In the genomic region with DNA sequence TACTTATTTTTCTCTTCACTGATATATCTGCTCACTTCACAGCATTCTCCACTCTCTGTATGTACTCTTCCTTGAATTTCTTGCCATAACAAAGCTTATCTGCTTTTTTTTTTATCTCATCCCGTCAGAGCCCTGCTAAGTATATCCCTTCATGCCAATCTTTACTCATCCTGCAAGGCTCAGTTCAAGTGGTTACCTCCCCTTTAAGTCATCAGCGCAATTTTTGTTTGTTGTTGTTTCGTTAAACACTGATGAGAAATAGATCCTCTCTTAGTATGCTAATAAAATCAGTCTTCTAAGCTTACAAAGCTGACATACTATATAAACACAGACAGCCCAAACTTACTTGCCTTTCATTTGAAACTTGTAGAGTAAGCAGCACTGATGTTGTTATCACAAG, we compare ENCODE assay signal across 22 cellular contexts. TPM values are rescaled to one million over a fixed set of nuclear protein-coding genes. Genes with fewer than 3 reads are reported as not detected.
"Had no signal": no experiment of that assay in that cellular context is flagged by ENCODE, and none has a peak within 500 bp of the region (broad histone marks: within the 10 kb centered on the region; RNA-seq: fewer than 3 reads in every experiment).

No MANE protein-coding gene starts in this region.

- H2AFZ ChIP-seq: parathyroid adenoma had no signal

- H3K36me3 ChIP-seq: gastrocnemius medialis, neutrophil, right lobe of liver, stomach, thyroid gland, vagina had no signal

- H3K79me2 ChIP-seq: parathyroid adenoma had no signal

- H3K27me3 ChIP-seq: gastrocnemius medialis, neutrophil, right lobe of liver, stomach, thyroid gland, vagina had no signal

- H3K4me1 ChIP-seq: gastrocnemius medialis, parathyroid adenoma, right lobe of liver, stomach, thyroid gland, vagina had no signal

- ATAC-seq: gastrocnemius medialis; left lobe of liver; mucosa of descending colon; natural killer cell treated with Interleukin-12 subunit alpha and Interleukin-12 subunit beta and Interleukin-15 and Interleukin-18, amount 100 ng/mL, for 72 hours; right lobe of liver; stimulated activated effector memory CD8-positive, alpha-beta T cell treated with anti-CD3 and anti-CD28 coated beads, Interleukin-12 subunit alpha, Interleukin-12 subunit beta, amount 100 ng/mL, for 72 hours had no signal

- H3K4me3 ChIP-seq: gastrocnemius medialis, lung, mucosa of descending colon, right lobe of liver, stomach, thyroid gland, vagina had no signal

- DNase-seq: cortex of kidney; foreskin fibroblast; gastrocnemius medialis; head of caudate nucleus; kidney; mucosa of descending colon; naive B cell; right lobe of liver; small intestine; stimulated activated CD4-positive, alpha-beta T cell treated with anti-CD3 and anti-CD28 coated beads, Interleukin-2, amount 100 ng/mL, for 24 hours; stimulated activated CD4-positive, alpha-beta T cell treated with anti-CD3 and anti-CD28 coated beads, Interleukin-4, amount 100 ng/mL, for 24 hours; stimulated activated naive CD4-positive, alpha-beta T cell treated with Interleukin-2 at 50 U/mL for 16 hours; stomach; thyroid gland; trophoblast cell had no signal

- H3K9ac ChIP-seq: parathyroid adenoma had no signal

- FAIRE-seq: small intestine had no signal

- H3K27ac ChIP-seq: gastrocnemius medialis, neutrophil, parathyroid adenoma, right lobe of liver, stomach, thyroid gland, vagina had no signal

- H3K9me3 ChIP-seq: gastrocnemius medialis, mucosa of descending colon, neutrophil, right lobe of liver, stomach, thyroid gland, vagina had no signal

RNA-seq across cellular contexts. Expression of a gene that starts 17.8 kb away (rescaled TPM):
- total RNA-seq: left lobe of liver; natural killer cell treated with Interleukin-12 subunit alpha and Interleukin-12 subunit beta and Interleukin-15 and Interleukin-18, amount 100 ng/mL, for 72 hours had no signal
